In genomic region chr15:39198044-39198625, GRCh38 we compare ENCODE assay signal across 25 cellular contexts.
DNase-seq lines count a peak whose midpoint lies in the region; ATAC-seq, FAIRE-seq and TF ChIP-seq lines count a peak whose summit lies in the region.
"Had no signal": no experiment of that assay in that cellular context is flagged by ENCODE, and none has a peak within 500 bp of the region (broad histone marks: within the 10 kb centered on the region; RNA-seq: fewer than 3 reads in every experiment).

No MANE protein-coding gene starts in this region.

- no peak overlapping the region for H3K4me3 Mint-ChIP-seq in HFFc6
- H3K4me3 Mint-ChIP-seq in activated CD4-positive, alpha-beta memory T cell treated with anti-CD3 and anti-CD28 coated beads for 36 hours, result no peak overlapping the region
- no peak overlapping the region for H3K4me3 Mint-ChIP-seq in naive thymus-derived CD4-positive, alpha-beta T cell
- H3K4me3 Mint-ChIP-seq: activated CD4-positive, alpha-beta T cell treated with anti-CD3 and anti-CD28 coated beads for 36 hours; brain; CD8-positive, alpha-beta T cell; immature natural killer cell; stimulated activated memory B cell treated with anti-CD40 and anti-IgM and Interleukin-4, amounts not matched to agents 10 μg/mL and 1 μg/mL and 100 μg/mL, for 72 hours had no signal

- H3K4me3 ChIP-seq in keratinocyte (ENCODE audit: control insufficient read depth in 2 of 3, extremely low read depth in 1 of 3, insufficient read depth in 2 of 3, low read depth in 1 of 3, low read length in 3 of 3) (no peak overlapping the region), sigmoid colon (no peak overlapping the region)
- no peak overlapping the region for H3K4me3 ChIP-seq in naive thymus-derived CD4-positive, alpha-beta T cell (ENCODE audit: low read length)
- H3K4me3 ChIP-seq: GM23248, Peyer's patch had no signal

- no peak for DNase-seq in HFFc6
- peak; percentile 59 for DNase-seq in RWPE1 (ENCODE audit: low spot score)
- peak; percentile 88 for DNase-seq in keratinocyte (ENCODE audit: low read depth, low spot score)
- DNase-seq in sigmoid colon, result no peak
- no peak for DNase-seq in activated CD4-positive, alpha-beta memory T cell treated with anti-CD3 and anti-CD28 coated beads for 36 hours
- DNase-seq in NK-92 treated with Interleukin-12 subunit alpha and Interleukin-12 subunit beta, amount 100 ng/mL, for 24 hours (lab: John Stamatoyannopoulos, UW), result no peak
- DNase-seq in naive thymus-derived CD4-positive, alpha-beta T cell, result no peak
- DNase-seq: activated CD4-positive, alpha-beta T cell treated with anti-CD3 and anti-CD28 coated beads for 36 hours; activated naive CD4-positive, alpha-beta T cell treated with anti-CD3 and anti-CD28 coated beads, Interleukin-2, amount 50 U/mL, for 16 hours; BE2C; CD8-positive, alpha-beta T cell; GM23248; immature natural killer cell; MM.1S; NCI-H446; NCI-H748 treated with DMSO at 0.1 percent for 48 hours; Peyer's patch; SIG-M5; substantia nigra had no signal

- peak overlapping the region; percentile 55 for H3K4me2 ChIP-seq in keratinocyte (ENCODE audit: control insufficient read depth, extremely low read depth, insufficient read depth, low read depth, low read length)
- H3K4me2 ChIP-seq: KMS-11 had no signal

- H3K27ac Mint-ChIP-seq in HFFc6, result peak overlapping the region; percentile 51
- H3K27ac Mint-ChIP-seq in activated CD4-positive, alpha-beta memory T cell treated with anti-CD3 and anti-CD28 coated beads for 36 hours, result no peak overlapping the region
- H3K27ac Mint-ChIP-seq in naive thymus-derived CD4-positive, alpha-beta T cell, result no peak overlapping the region
- H3K27ac Mint-ChIP-seq: activated CD4-positive, alpha-beta T cell treated with anti-CD3 and anti-CD28 coated beads for 36 hours; activated T-helper 2 cell treated with anti-CD3 and anti-CD28 coated beads, Interferon-gamma antibody, Interleukin-2, Interleukin-4, amounts not matched to agents 10 μg/mL and 5 μg/mL and 100 μg/mL, durations not matched to agents 14 hours and 24 hours and 36 hours; CD8-positive, alpha-beta T cell; immature natural killer cell; progenitor cell of endocrine pancreas; stimulated activated memory B cell treated with anti-CD40 and anti-IgM and Interleukin-4, amounts not matched to agents 10 μg/mL and 1 μg/mL and 100 μg/mL, for 72 hours had no signal

- peak overlapping the region; percentile 53 for H3K9ac ChIP-seq in keratinocyte (ENCODE audit: control insufficient read depth, extremely low read depth, insufficient read depth, low read length)
- H3K9ac ChIP-seq: GM23248, KMS-11 had no signal

- TF ChIP-seq CTCF in HFFc6 (IDR thresholded peaks at IDR 0.05) (no peak), RWPE1 (conservative IDR thresholded peaks at IDR 0.05; ENCODE audit: low read depth) (no peak), keratinocyte (optimal IDR thresholded peaks at IDR 0.05 in 1 of 3, IDR thresholded peaks at IDR 0.05 in 1 of 3, conservative IDR thresholded peaks at IDR 0.05 in 1 of 3; ENCODE audit: extremely low read depth in 1 of 3, insufficient read depth in 2 of 3, low read length in 3 of 3) (no peak), sigmoid colon (IDR thresholded peaks at IDR 0.05) (no peak)

- H3K9me3 ChIP-seq in keratinocyte (ENCODE audit: control insufficient read depth, low read depth, low read length) (no peaks in the 10 kb centered on the region), sigmoid colon (no peaks in the 10 kb centered on the region)
- no peaks in the 10 kb centered on the region for H3K9me3 ChIP-seq in naive thymus-derived CD4-positive, alpha-beta T cell (ENCODE audit: control insufficient read depth in 2 of 3, low read length in 3 of 3)
- H3K9me3 ChIP-seq: BE2C, Peyer's patch had no signal

- no peaks in the 10 kb centered on the region for H4K20me1 ChIP-seq in keratinocyte (ENCODE audit: control insufficient read depth, extremely low read depth, insufficient read depth, low read length)

- H3K27me3 ChIP-seq in keratinocyte (ENCODE audit: control insufficient read depth, extremely low read depth, insufficient read depth, low read length) (no peaks in the 10 kb centered on the region), sigmoid colon (no peaks in the 10 kb centered on the region)
- H3K27me3 ChIP-seq in naive thymus-derived CD4-positive, alpha-beta T cell (ENCODE audit: control insufficient read depth in 2 of 2, insufficient read depth in 2 of 2, low read length in 2 of 2), result no peaks in the 10 kb centered on the region
- H3K27me3 ChIP-seq: BE2C, Peyer's patch had no signal

- intact Hi-C loops in sigmoid colon (cut with DNase I), result loop anchor here (5.0 kb wide), 1 partner anchor 294 kb away; no protein-coding TSS in a partner anchor
- intact Hi-C loops in activated CD4-positive, alpha-beta memory T cell treated with anti-CD3 and anti-CD28 coated beads for 36 hours (cut with micrococcal nuclease), result no loop called here
- intact Hi-C loops in naive thymus-derived CD4-positive, alpha-beta T cell (cut with micrococcal nuclease), result no loop called here

- no peak for ATAC-seq in naive thymus-derived CD4-positive, alpha-beta T cell
- ATAC-seq: activated CD4-positive, alpha-beta T cell treated with anti-CD3 and anti-CD28 coated beads for 36 hours; CD8-positive, alpha-beta T cell; stimulated activated memory B cell treated with anti-CD40 and anti-IgM and Interleukin-4, amounts not matched to agents 10 μg/mL and 1 μg/mL and 100 μg/mL, for 72 hours had no signal

- CTCF ChIA-PET in RWPE1 (lab: Yijun Ruan, JAX), result interaction anchor here (1.1 to 2.4 kb wide), 3 partner anchors 22 to 382 kb away, joined by 4 to 7 read pairs (median 5); no protein-coding TSS in a partner anchor
- CTCF ChIA-PET in activated CD4-positive, alpha-beta memory T cell treated with anti-CD3 and anti-CD28 coated beads for 36 hours (lab: Charles Lee), result no interaction called here
- CTCF ChIA-PET in naive thymus-derived CD4-positive, alpha-beta T cell (lab: Charles Lee), result no interaction called here

- no peak overlapping the region for H2AFZ ChIP-seq in keratinocyte (ENCODE audit: control insufficient read depth, low read length)
- H2AFZ ChIP-seq: GM23248 had no signal

- H3K9me3 Mint-ChIP-seq in HFFc6, result no peaks in the 10 kb centered on the region
- H3K9me3 Mint-ChIP-seq in activated CD4-positive, alpha-beta memory T cell treated with anti-CD3 and anti-CD28 coated beads for 36 hours, result no peaks in the 10 kb centered on the region
- peaks cover 0 to 4% (median 0%) of the 10 kb centered on the region in 11 donors for H3K9me3 Mint-ChIP-seq in naive thymus-derived CD4-positive, alpha-beta T cell
- H3K9me3 Mint-ChIP-seq: activated T-helper 2 cell treated with anti-CD3 and anti-CD28 coated beads, Interferon-gamma antibody, Interleukin-2, Interleukin-4, amounts not matched to agents 10 μg/mL and 5 μg/mL and 100 μg/mL, durations not matched to agents 14 hours and 24 hours and 36 hours; brain; CD8-positive, alpha-beta T cell; immature natural killer cell; stimulated activated memory B cell treated with anti-CD40 and anti-IgM and Interleukin-4, amounts not matched to agents 10 μg/mL and 1 μg/mL and 100 μg/mL, for 72 hours had no signal

- FAIRE-seq in keratinocyte (lab: Jason Lieb, UNC), result peak; percentile 86
- FAIRE-seq: HTR-8/SVneo had no signal

- H3K4me1 Mint-ChIP-seq in HFFc6 (ENCODE audit: low read depth), result peaks cover 94% of the 10 kb centered on the region
- no peaks in the 10 kb centered on the region for H3K4me1 Mint-ChIP-seq in activated CD4-positive, alpha-beta memory T cell treated with anti-CD3 and anti-CD28 coated beads for 36 hours (ENCODE audit: low read depth)
- no peaks in the 10 kb centered on the region for H3K4me1 Mint-ChIP-seq in naive thymus-derived CD4-positive, alpha-beta T cell
- H3K4me1 Mint-ChIP-seq: activated CD4-positive, alpha-beta T cell treated with anti-CD3 and anti-CD28 coated beads for 36 hours; immature natural killer cell; stimulated activated memory B cell treated with anti-CD40 and anti-IgM and Interleukin-4, amounts not matched to agents 10 μg/mL and 1 μg/mL and 100 μg/mL, for 72 hours had no signal

- TF ChIP-seq EP300 in sigmoid colon (IDR thresholded peaks at IDR 0.05), result no peak

- peaks cover 9% of the 10 kb centered on the region for H3K79me2 ChIP-seq in keratinocyte (ENCODE audit: control insufficient read depth, insufficient read depth, low read length)

- POLR2A ChIA-PET in RWPE1 (lab: Yijun Ruan, JAX; ENCODE audit: low non-redundant PET), result no interaction called here
- POLR2A ChIA-PET in activated CD4-positive, alpha-beta memory T cell treated with anti-CD3 and anti-CD28 coated beads for 36 hours (lab: Charles Lee), result no interaction called here
- POLR2A ChIA-PET in naive thymus-derived CD4-positive, alpha-beta T cell (lab: Charles Lee), result no interaction called here

- H3K4me1 ChIP-seq in keratinocyte (ENCODE audit: control insufficient read depth, extremely low read depth, insufficient read depth, low read length), result peaks cover 92% of the 10 kb centered on the region
- H3K4me1 ChIP-seq in sigmoid colon, result peaks cover 0 to 35% (median 30%) of the 10 kb centered on the region in 4 donors
- no peaks in the 10 kb centered on the region for H3K4me1 ChIP-seq in naive thymus-derived CD4-positive, alpha-beta T cell (ENCODE audit: control insufficient read depth in 2 of 2, insufficient read depth in 2 of 2, low read length in 2 of 2)
- H3K4me1 ChIP-seq: BE2C, Peyer's patch had no signal

- WGBS in sigmoid colon, 2 donors, result 65 to 69% methylated on average over 2 of the region's 2 CpGs

- H3K27me3 Mint-ChIP-seq in HFFc6 (ENCODE audit: insufficient read depth), result no peaks in the 10 kb centered on the region
- H3K27me3 Mint-ChIP-seq in activated CD4-positive, alpha-beta memory T cell treated with anti-CD3 and anti-CD28 coated beads for 36 hours, result peaks cover 4% of the 10 kb centered on the region
- peaks cover 2 to 15% (median 8%) of the 10 kb centered on the region in 5 donors for H3K27me3 Mint-ChIP-seq in naive thymus-derived CD4-positive, alpha-beta T cell
- H3K27me3 Mint-ChIP-seq: stimulated activated memory B cell treated with anti-CD40 and anti-IgM and Interleukin-4, amounts not matched to agents 10 μg/mL and 1 μg/mL and 100 μg/mL, for 72 hours had no signal

- dilution Hi-C loops in keratinocyte (cut with MboI; ENCODE audit: extremely low pct_ligation_motif_present, low sequenced_read_pairs), result no loop called here

- no peaks in the 10 kb centered on the region for H3K9me1 ChIP-seq in keratinocyte (ENCODE audit: control insufficient read depth, extremely low read depth, insufficient read depth, low read length)

- H3K27ac ChIP-seq in RWPE1 (no peak overlapping the region), keratinocyte (ENCODE audit: control insufficient read depth, insufficient read depth, low read length) (peak overlapping the region; percentile 93), sigmoid colon (peak overlapping the region in 3 of 4 donors; percentile 57 to 68 (median 67))
- H3K27ac ChIP-seq in naive thymus-derived CD4-positive, alpha-beta T cell (ENCODE audit: low read depth, low read length), result no peak overlapping the region
- H3K27ac ChIP-seq: GM23248, KMS-11 had no signal

- TF ChIP-seq POLR2A in sigmoid colon (IDR thresholded peaks at IDR 0.05), result no peak

- peaks cover 13% of the 10 kb centered on the region for H3K36me3 Mint-ChIP-seq in HFFc6 (ENCODE audit: low read depth)
- no peaks in the 10 kb centered on the region for H3K36me3 Mint-ChIP-seq in activated CD4-positive, alpha-beta memory T cell treated with anti-CD3 and anti-CD28 coated beads for 36 hours
- H3K36me3 Mint-ChIP-seq in naive thymus-derived CD4-positive, alpha-beta T cell, result no peaks in the 10 kb centered on the region
- H3K36me3 Mint-ChIP-seq: brain; CD8-positive, alpha-beta T cell; immature natural killer cell; stimulated activated memory B cell treated with anti-CD40 and anti-IgM and Interleukin-4, amounts not matched to agents 10 μg/mL and 1 μg/mL and 100 μg/mL, for 72 hours had no signal

- no peaks in the 10 kb centered on the region for H3K36me3 ChIP-seq in keratinocyte (ENCODE audit: control insufficient read depth in 2 of 2, extremely low read depth in 1 of 2, insufficient read depth in 2 of 2, low read length in 2 of 2)
- H3K36me3 ChIP-seq in sigmoid colon, result no peaks in the 10 kb centered on the region
- H3K36me3 ChIP-seq in naive thymus-derived CD4-positive, alpha-beta T cell (ENCODE audit: control insufficient read depth in 2 of 3, insufficient read depth in 3 of 3, low read length in 3 of 3), result no peaks in the 10 kb centered on the region
- H3K36me3 ChIP-seq: BE2C, Peyer's patch had no signal

Comparison
In these comparisons a context has a peak if more than half of its experiments do, and no peak if none do; other contexts are left out.
1. DNase-seq: peak in RWPE1 (single experiment) and keratinocyte (single experiment); none in HFFc6 (single experiment), sigmoid colon (single experiment), activated CD4-positive, alpha-beta memory T cell treated with anti-CD3 and anti-CD28 coated beads for 36 hours (single experiment), NK-92 treated with Interleukin-12 subunit alpha and Interleukin-12 subunit beta, amount 100 ng/mL, for 24 hours (single experiment) and naive thymus-derived CD4-positive, alpha-beta T cell (0 of 9).
2. H3K27ac ChIP-seq: peak in keratinocyte (single experiment) and sigmoid colon (3 of 4); none in RWPE1 (single experiment) and naive thymus-derived CD4-positive, alpha-beta T cell (single experiment).